ENCODE assay signal across 17 cellular contexts in genomic region chr10:78058562-78058961, GRCh38. TPM values are rescaled to one million over a fixed set of nuclear protein-coding genes. Genes with fewer than 3 reads are reported as not detected.
DNase-seq lines count a peak whose midpoint lies in the region; ATAC-seq and TF ChIP-seq lines count a peak whose summit lies in the region.
"Had no signal": no experiment of that assay in that cellular context is flagged by ENCODE, and none has a peak within 500 bp of the region (broad histone marks: within the 10 kb centered on the region; RNA-seq: fewer than 3 reads in every experiment).

No MANE protein-coding gene starts in this region.

- POLR2A ChIA-PET in activated CD8-positive, alpha-beta T cell treated with anti-CD3 and anti-CD28 coated beads, Interleukin-2, amount 10 ng/mL, durations not matched to agents 7 days and 5 days (lab: Charles Lee): no interaction called here
- POLR2A ChIA-PET in activated CD8-positive, alpha-beta T cell treated with anti-CD3 and anti-CD28 coated beads for 36 hours (lab: Charles Lee): interaction anchor here (1.0 kb wide), 1 partner anchor 8 kb away, joined by 3 read pairs; no protein-coding TSS in a partner anchor

- H3K27me3 Mint-ChIP-seq in activated CD8-positive, alpha-beta T cell treated with anti-CD3 and anti-CD28 coated beads, Interleukin-2, amount 10 ng/mL, durations not matched to agents 7 days and 5 days (ENCODE audit: low read depth): no peaks in the 10 kb centered on the region
- H3K27me3 Mint-ChIP-seq in activated CD8-positive, alpha-beta T cell treated with anti-CD3 and anti-CD28 coated beads for 36 hours: no peaks in the 10 kb centered on the region
- peaks cover 19% of the 10 kb centered on the region for H3K27me3 Mint-ChIP-seq in nephron progenitor cell (ENCODE audit: low read depth, poor library complexity)
- H3K27me3 Mint-ChIP-seq: B cell had no signal

- H3K4me1 Mint-ChIP-seq in activated CD8-positive, alpha-beta T cell treated with anti-CD3 and anti-CD28 coated beads, Interleukin-2, amount 10 ng/mL, durations not matched to agents 7 days and 5 days (ENCODE audit: low read depth): peaks cover 43% of the 10 kb centered on the region
- H3K4me1 Mint-ChIP-seq in activated CD8-positive, alpha-beta T cell treated with anti-CD3 and anti-CD28 coated beads for 36 hours (ENCODE audit: low read depth): peaks cover 22% of the 10 kb centered on the region
- H3K4me1 Mint-ChIP-seq in nephron progenitor cell: peaks cover under 1% of the 10 kb centered on the region
- H3K4me1 Mint-ChIP-seq: B cell had no signal

- ATAC-seq in activated CD8-positive, alpha-beta T cell treated with anti-CD3 and anti-CD28 coated beads, Interleukin-2, amount 10 ng/mL, durations not matched to agents 7 days and 5 days: no peak
- no peak for ATAC-seq in activated CD8-positive, alpha-beta T cell treated with anti-CD3 and anti-CD28 coated beads for 36 hours
- ATAC-seq: A549; CD8-positive, alpha-beta T cell had no signal

- no peak overlapping the region for H3K4me3 Mint-ChIP-seq in activated CD8-positive, alpha-beta T cell treated with anti-CD3 and anti-CD28 coated beads, Interleukin-2, amount 10 ng/mL, durations not matched to agents 7 days and 5 days
- no peak overlapping the region for H3K4me3 Mint-ChIP-seq in activated CD8-positive, alpha-beta T cell treated with anti-CD3 and anti-CD28 coated beads for 36 hours
- H3K4me3 Mint-ChIP-seq in nephron progenitor cell: no peak overlapping the region
- H3K4me3 Mint-ChIP-seq: B cell; CD4-positive, alpha-beta T cell; CD8-positive, alpha-beta T cell had no signal

- CTCF ChIA-PET in activated CD8-positive, alpha-beta T cell treated with anti-CD3 and anti-CD28 coated beads, Interleukin-2, amount 10 ng/mL, durations not matched to agents 7 days and 5 days (lab: Charles Lee): interaction anchor here (0.9 kb wide), 1 partner anchor 11 kb away, joined by 5 read pairs; no protein-coding TSS in a partner anchor
- CTCF ChIA-PET in activated CD8-positive, alpha-beta T cell treated with anti-CD3 and anti-CD28 coated beads for 36 hours (lab: Charles Lee): interaction anchor here (7.8 kb wide), 1 partner anchor 12 kb away, joined by 34 read pairs; no protein-coding TSS in a partner anchor

- H3K27ac Mint-ChIP-seq in activated CD8-positive, alpha-beta T cell treated with anti-CD3 and anti-CD28 coated beads, Interleukin-2, amount 10 ng/mL, durations not matched to agents 7 days and 5 days: peak overlapping the region; percentile 26
- H3K27ac Mint-ChIP-seq in activated CD8-positive, alpha-beta T cell treated with anti-CD3 and anti-CD28 coated beads for 36 hours: no peak overlapping the region
- peak overlapping the region; percentile 32 for H3K27ac Mint-ChIP-seq in nephron progenitor cell
- H3K27ac Mint-ChIP-seq: B cell; CD4-positive, alpha-beta T cell; CD8-positive, alpha-beta T cell had no signal

- intact Hi-C loops in activated CD8-positive, alpha-beta T cell treated with anti-CD3 and anti-CD28 coated beads for 36 hours (cut with micrococcal nuclease): no loop called here
- intact Hi-C loops in posterior vena cava (cut with DNase I): no loop called here

- no peaks in the 10 kb centered on the region for H3K36me3 Mint-ChIP-seq in activated CD8-positive, alpha-beta T cell treated with anti-CD3 and anti-CD28 coated beads, Interleukin-2, amount 10 ng/mL, durations not matched to agents 7 days and 5 days (ENCODE audit: low read depth)
- H3K36me3 Mint-ChIP-seq in activated CD8-positive, alpha-beta T cell treated with anti-CD3 and anti-CD28 coated beads for 36 hours (ENCODE audit: low read depth): peaks cover 10% of the 10 kb centered on the region
- H3K36me3 Mint-ChIP-seq in nephron progenitor cell (ENCODE audit: low read depth): peaks cover 13% of the 10 kb centered on the region

- no peak for DNase-seq in activated CD8-positive, alpha-beta T cell treated with anti-CD3 and anti-CD28 coated beads, Interleukin-2, amount 10 ng/mL, durations not matched to agents 7 days and 5 days
- no peak for DNase-seq in activated CD8-positive, alpha-beta T cell treated with anti-CD3 and anti-CD28 coated beads for 36 hours
- DNase-seq in cerebellum (ENCODE audit: low spot score) (peak; percentile 30), nephron progenitor cell (no peak), posterior vena cava (ENCODE audit: low spot score) (peak; percentile 30), NCI-H526 (lab: John Stamatoyannopoulos, UW) (no peak), NCI-H748 treated with DMSO at 0.1 percent for 48 hours (lab: John Stamatoyannopoulos, UW) (no peak), NCI-H2171 (lab: John Stamatoyannopoulos, UW) (no peak)
- DNase-seq: AML-193; Caco-2; Calu3; CD4-positive, alpha-beta T cell; CD8-positive, alpha-beta T cell; DMS79 treated with DMSO at 0.1 percent for 48 hours; GF-D8 had no signal

- no peak for TF ChIP-seq CTCF in activated CD8-positive, alpha-beta T cell treated with anti-CD3 and anti-CD28 coated beads for 36 hours (IDR thresholded peaks at IDR 0.05)
- no peak for TF ChIP-seq CTCF in nephron progenitor cell (IDR thresholded peaks at IDR 0.05)

- H3K9me3 Mint-ChIP-seq in activated CD8-positive, alpha-beta T cell treated with anti-CD3 and anti-CD28 coated beads, Interleukin-2, amount 10 ng/mL, durations not matched to agents 7 days and 5 days (ENCODE audit: insufficient read depth): no peaks in the 10 kb centered on the region
- no peaks in the 10 kb centered on the region for H3K9me3 Mint-ChIP-seq in activated CD8-positive, alpha-beta T cell treated with anti-CD3 and anti-CD28 coated beads for 36 hours
- no peaks in the 10 kb centered on the region for H3K9me3 Mint-ChIP-seq in nephron progenitor cell
- H3K9me3 Mint-ChIP-seq: CD4-positive, alpha-beta T cell; CD8-positive, alpha-beta T cell had no signal

RNA-seq across cellular contexts. Expression of gene RPS24, which starts 24.9 kb away (rescaled TPM):
- total RNA-seq in activated CD8-positive, alpha-beta T cell treated with anti-CD3 and anti-CD28 coated beads, Interleukin-2, amount 10 ng/mL, durations not matched to agents 7 days and 5 days: 1,000 to 10,000 TPM; 1,446 to 1,455 TPM
- total RNA-seq in activated CD8-positive, alpha-beta T cell treated with anti-CD3 and anti-CD28 coated beads for 36 hours: 1,000 to 10,000 TPM; 2,061 to 2,067 TPM
- total RNA-seq in cerebellum: 1,219 TPM
- 1,000 to 10,000 TPM; 1,129 to 1,204 TPM for total RNA-seq in posterior vena cava

RNA-seq across cellular contexts. Expression of gene POLR3A, which starts 29.2 kb away (rescaled TPM):
- total RNA-seq in activated CD8-positive, alpha-beta T cell treated with anti-CD3 and anti-CD28 coated beads, Interleukin-2, amount 10 ng/mL, durations not matched to agents 7 days and 5 days: 10 to 100 TPM; 17.0 to 18.5 TPM
- total RNA-seq in activated CD8-positive, alpha-beta T cell treated with anti-CD3 and anti-CD28 coated beads for 36 hours: 10 to 100 TPM; 16.2 to 17.5 TPM
- total RNA-seq in cerebellum (25.6 TPM), posterior vena cava (10 to 100 TPM in 1 of 2 donors, 1 to 10 TPM in 1; 8.2 to 10.1 TPM)

Comparison
In these comparisons a context has a peak if more than half of its experiments do, and no peak if none do; other contexts are left out.
1. DNase-seq: peak in cerebellum (single experiment) and posterior vena cava (single experiment); none in activated CD8-positive, alpha-beta T cell treated with anti-CD3 and anti-CD28 coated beads, Interleukin-2, amount 10 ng/mL, durations not matched to agents 7 days and 5 days (single experiment), activated CD8-positive, alpha-beta T cell treated with anti-CD3 and anti-CD28 coated beads for 36 hours (single experiment), nephron progenitor cell (single experiment), NCI-H526 (0 of 2), NCI-H748 treated with DMSO at 0.1 percent for 48 hours (single experiment) and NCI-H2171 (single experiment).